In genomic region chr6:166412911-166413384, GRCh38 we compare ENCODE assay signal across 16 cellular contexts. TPM values are rescaled to one million over a fixed set of nuclear protein-coding genes. Genes with fewer than 3 reads are reported as not detected.
DNase-seq lines count a peak whose midpoint lies in the region; ATAC-seq and TF ChIP-seq lines count a peak whose summit lies in the region.
"Had no signal": no experiment of that assay in that cellular context is flagged by ENCODE, and none has a peak within 500 bp of the region (broad histone marks: within the 10 kb centered on the region; RNA-seq: fewer than 3 reads in every experiment).

No MANE protein-coding gene starts in this region.

- no peak overlapping the region for H3K4me3 Mint-ChIP-seq in activated naive CD4-positive, alpha-beta T cell treated with anti-CD3 and anti-CD28 coated beads, Interleukin-2, amount 10 ng/mL, durations not matched to agents 7 days and 5 days
- H3K4me3 Mint-ChIP-seq in CD4-positive, alpha-beta T cell, result peak overlapping the region; percentile 79
- H3K4me3 Mint-ChIP-seq in T-helper 17 cell, result peak overlapping the region; percentile 68

- no peaks in the 10 kb centered on the region for H4K20me1 ChIP-seq in MM.1S (ENCODE audit: insufficient read depth, low read length)

- H3K9me3 ChIP-seq in CD4-positive, alpha-beta T cell (ENCODE audit: control insufficient read depth, low read length), result no peaks in the 10 kb centered on the region
- H3K9me3 ChIP-seq in T-helper 17 cell (ENCODE audit: control insufficient read depth, low read length, poor library complexity, severe bottlenecking), result no peaks in the 10 kb centered on the region
- no peaks in the 10 kb centered on the region for H3K9me3 ChIP-seq in MM.1S (replicated peaks; ENCODE audit: insufficient read depth, low read length)

- no peaks in the 10 kb centered on the region for H3K27me3 ChIP-seq in CD4-positive, alpha-beta T cell (ENCODE audit: control insufficient read depth, insufficient read depth, low read length)
- H3K27me3 ChIP-seq in MM.1S (replicated peaks; ENCODE audit: insufficient read depth, low read length), result no peaks in the 10 kb centered on the region

- H3K9me2 ChIP-seq in MM.1S (replicated peaks; ENCODE audit: insufficient read depth, low read length), result no peaks in the 10 kb centered on the region

- H3K4me1 ChIP-seq in MM.1S (ENCODE audit: low read length), result no peaks in the 10 kb centered on the region

- CTCF ChIA-PET in activated naive CD4-positive, alpha-beta T cell treated with anti-CD3 and anti-CD28 coated beads, Interleukin-2, amount 10 ng/mL, durations not matched to agents 7 days and 5 days (lab: Charles Lee), result no interaction called here
- CTCF ChIA-PET in CD4-positive, alpha-beta T cell (lab: Charles Lee), result interaction anchor here (1.2 kb wide), 1 partner anchor 12 kb away, joined by 3 read pairs; no protein-coding TSS in a partner anchor

- no peaks in the 10 kb centered on the region for H3K36me3 ChIP-seq in MM.1S (replicated peaks; ENCODE audit: insufficient read depth, low read length)

- H3K79me2 ChIP-seq in MM.1S (ENCODE audit: low read length), result no peaks in the 10 kb centered on the region

- peak overlapping the region; percentile 26 for H3K27ac Mint-ChIP-seq in activated naive CD4-positive, alpha-beta T cell treated with anti-CD3 and anti-CD28 coated beads, Interleukin-2, amount 10 ng/mL, durations not matched to agents 7 days and 5 days
- H3K27ac Mint-ChIP-seq in CD4-positive, alpha-beta T cell, result peak overlapping the region; percentile 98
- H3K27ac Mint-ChIP-seq in T-helper 17 cell, result peak overlapping the region; percentile 89

- POLR2A ChIA-PET in CD4-positive, alpha-beta T cell (lab: Charles Lee), result no interaction called here

- intact Hi-C loops in CD4-positive, alpha-beta T cell (cut with DNase I, micrococcal nuclease), result loop anchor here in 1 of 2 experiments (10.0 kb wide), 1 partner anchor 212 kb away; the partner anchor contains the start of gene RPS6KA2
- intact Hi-C loops in sciatic nerve (cut with DNase I), result no loop called here

- no peaks in the 10 kb centered on the region for H3F3A ChIP-seq in MM.1S (ENCODE audit: insufficient read depth, low read length)

- no peak for TF ChIP-seq CTCF in CD4-positive, alpha-beta T cell (IDR thresholded peaks at IDR 0.05)
- TF ChIP-seq CTCF in MM.1S (IDR thresholded peaks at IDR 0.05; ENCODE audit: low read length), result no peak

- H3K9me3 Mint-ChIP-seq in activated naive CD4-positive, alpha-beta T cell treated with anti-CD3 and anti-CD28 coated beads, Interleukin-2, amount 10 ng/mL, durations not matched to agents 7 days and 5 days, result peaks cover 13% of the 10 kb centered on the region
- H3K9me3 Mint-ChIP-seq in CD4-positive, alpha-beta T cell, result peaks cover 11% of the 10 kb centered on the region

- H3K9ac ChIP-seq in MM.1S (ENCODE audit: low read length), result no peak overlapping the region

- no peak overlapping the region for H2AFZ ChIP-seq in MM.1S (ENCODE audit: low read length)

- no peak overlapping the region for H3K4me3 ChIP-seq in MM.1S (ENCODE audit: low read length)

- H3K36me3 Mint-ChIP-seq in activated naive CD4-positive, alpha-beta T cell treated with anti-CD3 and anti-CD28 coated beads, Interleukin-2, amount 10 ng/mL, durations not matched to agents 7 days and 5 days, result peaks cover 22% of the 10 kb centered on the region
- peaks cover 22% of the 10 kb centered on the region for H3K36me3 Mint-ChIP-seq in CD4-positive, alpha-beta T cell (ENCODE audit: low read depth)
- H3K36me3 Mint-ChIP-seq in T-helper 17 cell (ENCODE audit: low read depth), result peaks cover 10% of the 10 kb centered on the region

- peaks cover 7% of the 10 kb centered on the region for H3K27me3 Mint-ChIP-seq in activated naive CD4-positive, alpha-beta T cell treated with anti-CD3 and anti-CD28 coated beads, Interleukin-2, amount 10 ng/mL, durations not matched to agents 7 days and 5 days
- no peaks in the 10 kb centered on the region for H3K27me3 Mint-ChIP-seq in CD4-positive, alpha-beta T cell
- H3K27me3 Mint-ChIP-seq in T-helper 17 cell, result no peaks in the 10 kb centered on the region

- no peak for DNase-seq in activated naive CD4-positive, alpha-beta T cell treated with anti-CD3 and anti-CD28 coated beads, Interleukin-2, amount 10 ng/mL, durations not matched to agents 7 days and 5 days
- DNase-seq in activated naive CD4-positive, alpha-beta T cell (lab: John Stamatoyannopoulos, UW), result no peak
- DNase-seq in CD4-positive, alpha-beta T cell, result no peak
- DNase-seq in T-helper 17 cell, result no peak
- peak; percentile 37 for DNase-seq in sciatic nerve (ENCODE audit: low spot score)
- no peak for DNase-seq in DMS153 (lab: John Stamatoyannopoulos, UW)
- no peak for DNase-seq in MM.1S
- DNase-seq in H4 (ENCODE audit: low spot score), result no peak
- DNase-seq: Calu3, DMS53, EL, KG1, MV-4-11, NCI-H1694 treated with DMSO at 0.1 percent for 48 hours, Right ventricle myocardium superior had no signal

- no peak overlapping the region for H3K4me2 ChIP-seq in MM.1S (ENCODE audit: low read depth, low read length)

- peaks cover 79% of the 10 kb centered on the region for H3K4me1 Mint-ChIP-seq in activated naive CD4-positive, alpha-beta T cell treated with anti-CD3 and anti-CD28 coated beads, Interleukin-2, amount 10 ng/mL, durations not matched to agents 7 days and 5 days
- peaks cover 91% of the 10 kb centered on the region for H3K4me1 Mint-ChIP-seq in CD4-positive, alpha-beta T cell (ENCODE audit: low read depth)
- H3K4me1 Mint-ChIP-seq in T-helper 17 cell, result peaks cover 59% of the 10 kb centered on the region

- no peak for ATAC-seq in CD4-positive, alpha-beta T cell (ENCODE audit: poor library complexity)
- ATAC-seq in T-helper 17 cell (no peak), sciatic nerve (peak; percentile 8)

- H3K27ac ChIP-seq in CD4-positive, alpha-beta T cell (ENCODE audit: low read depth, low read length), result no peak overlapping the region
- no peak overlapping the region for H3K27ac ChIP-seq in MM.1S (ENCODE audit: low read length)
- H3K27ac ChIP-seq: C4-2B had no signal

RNA-seq across cellular contexts. Expression of gene MPC1, which starts 30.2 kb away (rescaled TPM):
- 10 to 100 TPM; 17.4 to 19.3 TPM for total RNA-seq in CD4-positive, alpha-beta T cell
- total RNA-seq in T-helper 17 cell (10 to 100 TPM; 21.6 to 22.1 TPM), sciatic nerve (49.2 TPM)
- 46.1 and 64.0 TPM in 2 replicates for total RNA-seq in H4 (2014; rRNA removed; shearing (Covaris generic))

Comparison
In these comparisons a context has a peak if more than half of its experiments do, and no peak if none do; other contexts are left out.
1. H3K27ac Mint-ChIP-seq: peak in every context shown above with its lines; median percentile 98 in CD4-positive, alpha-beta T cell; 89 in T-helper 17 cell; 26 in activated naive CD4-positive, alpha-beta T cell treated with anti-CD3 and anti-CD28 coated beads, Interleukin-2, amount 10 ng/mL, durations not matched to agents 7 days and 5 days.